Comparison of ENCODE assay signal across 22 cellular contexts in genomic region chr6:108365488-108365887, GRCh38.
A peak's percentile ranks its signal among the peaks of the same experiment; 100 is the strongest.
DNase-seq lines count a peak whose midpoint lies in the region; ATAC-seq and TF ChIP-seq lines count a peak whose summit lies in the region.
"Had no signal": no experiment of that assay in that cellular context is flagged by ENCODE, and none has a peak within 500 bp of the region (broad histone marks: within the 10 kb centered on the region; RNA-seq: fewer than 3 reads in every experiment).

No MANE protein-coding gene starts in this region.

- H3K9me3 ChIP-seq in osteoblast (ENCODE audit: low read depth, low read length) = no peaks in the 10 kb centered on the region
- H3K9me3 ChIP-seq: BLaER1 treated with 17β-estradiol and CSF1 and Interleukin-3, amounts not matched to agents 10 nM and 100 nM; colonic mucosa; HAP-1; neutrophil had no signal

- TF ChIP-seq POLR2A in erythroblast (IDR thresholded peaks at IDR 0.05; ENCODE audit: low read length) = no peak

- H3K4me2 ChIP-seq in osteoblast (ENCODE audit: insufficient read depth, low read length) = no peak overlapping the region

- H2AFZ ChIP-seq in osteoblast (ENCODE audit: low read length) = no peak overlapping the region

- no peak overlapping the region for H3K27ac ChIP-seq in osteoblast (ENCODE audit: low read depth, low read length)
- H3K27ac ChIP-seq: BLaER1 treated with 17β-estradiol and CSF1 and Interleukin-3, amounts not matched to agents 10 nM and 100 nM; colonic mucosa; neutrophil had no signal

- peak; percentile 23 to 58 for DNase-seq in NOMO-1 (lab: John Stamatoyannopoulos, UW; ENCODE audit: unreplicated experiment in 2 of 2)
- no peak for DNase-seq in NOMO-1 treated with dmso at 0.1 percent for 144 hours (lab: John Stamatoyannopoulos, UW; ENCODE audit: unreplicated experiment)
- DNase-seq in NCI-H2227 (lab: John Stamatoyannopoulos, UW; ENCODE audit: unreplicated experiment) = peak; percentile 30
- peak; percentile 9 to 11 for DNase-seq in erythroblast (lab: John Stamatoyannopoulos, UW)
- peak; percentile 14 for DNase-seq in retina
- no peak for DNase-seq in NCI-H2029 treated with DMSO at 0.1 percent for 48 hours (lab: John Stamatoyannopoulos, UW)
- no peak for DNase-seq in osteoblast (ENCODE audit: insufficient read length, low spot score, missing footprints)
- DNase-seq: activated CD4-positive, alpha-beta T cell treated with anti-CD3 and anti-CD28 coated beads, Interleukin-2, amount 50 U/mL, for 1 hour; activated naive CD8-positive, alpha-beta T cell treated with anti-CD3 and anti-CD28 coated beads for 36 hours; colonic mucosa; EL; Karpas-422; kidney; NCI-H345; T-cell had no signal

- H3K4me1 ChIP-seq in osteoblast (ENCODE audit: insufficient read depth, low read length) = no peaks in the 10 kb centered on the region
- H3K4me1 ChIP-seq: colonic mucosa had no signal

- ATAC-seq in GM21576 (IDR thresholded peaks at IDR 0.05; ENCODE audit: unreplicated experiment) = no peak
- ATAC-seq: activated T-helper 17 cell treated with anti-CD3 and anti-CD28 coated beads, Interleukin-2, amount 50 U/mL, for 72 hours; Right ventricle myocardium inferior; T-cell had no signal

- no peaks in the 10 kb centered on the region for H3K36me3 ChIP-seq in osteoblast (ENCODE audit: insufficient read depth, low read length)
- H3K36me3 ChIP-seq: colonic mucosa, HAP-1, neutrophil had no signal

- H3K79me2 ChIP-seq in osteoblast (ENCODE audit: insufficient read depth, low read length) = no peaks in the 10 kb centered on the region

- H3K4me3 ChIP-seq in osteoblast (ENCODE audit: insufficient read depth, low read length) = no peak overlapping the region
- H3K4me3 ChIP-seq: BLaER1 treated with 17β-estradiol and CSF1 and Interleukin-3, amounts not matched to agents 10 nM and 100 nM; colonic mucosa; HAP-1; lung had no signal

- H4K20me1 ChIP-seq in osteoblast (ENCODE audit: insufficient read depth, low read length) = no peaks in the 10 kb centered on the region
- H4K20me1 ChIP-seq: BLaER1 treated with 17β-estradiol and CSF1 and Interleukin-3, amounts not matched to agents 10 nM and 100 nM had no signal

- no peaks in the 10 kb centered on the region for H3K27me3 ChIP-seq in osteoblast (ENCODE audit: insufficient read depth, low read length)
- H3K27me3 ChIP-seq: BLaER1 treated with 17β-estradiol and CSF1 and Interleukin-3, amounts not matched to agents 10 nM and 100 nM; colonic mucosa; neutrophil had no signal

- TF ChIP-seq CTCF in osteoblast (IDR thresholded peaks at IDR 0.05; ENCODE audit: extremely low read depth, low read depth, low read length) = no peak

Comparison
In these comparisons a context has a peak if more than half of its experiments do, and no peak if none do; other contexts are left out.
1. DNase-seq: peak in NOMO-1 (2 of 2), NCI-H2227 (single experiment), erythroblast (2 of 2) and retina (single experiment); none in NOMO-1 treated with dmso at 0.1 percent for 144 hours (single experiment), NCI-H2029 treated with DMSO at 0.1 percent for 48 hours (single experiment) and osteoblast (single experiment).